In genomic region chr2:10278029-10278762, GRCh38 we compare ENCODE assay signal across 8 cellular contexts. TPM values are rescaled to one million over a fixed set of nuclear protein-coding genes. Genes with fewer than 3 reads are reported as not detected.
DNase-seq lines count a peak whose midpoint lies in the region; ATAC-seq and TF ChIP-seq lines count a peak whose summit lies in the region.

No MANE protein-coding gene starts in this region.

- no peaks in the 10 kb centered on the region for H3K27me3 ChIP-seq in BLaER1 treated with 17β-estradiol and CSF1 and Interleukin-3, amounts not matched to agents 10 nM and 100 nM

- no peaks in the 10 kb centered on the region for H3K9me3 ChIP-seq in BLaER1 treated with 17β-estradiol and CSF1 and Interleukin-3, amounts not matched to agents 10 nM and 100 nM (replicated peaks in 1 of 11)

- no peak for TF ChIP-seq CTCF in choroid plexus epithelial cell (conservative IDR thresholded peaks at IDR 0.05; ENCODE audit: low read depth, low read length)

- DNase-seq in MV-4-11 (lab: John Stamatoyannopoulos, UW) (peak; percentile 98), choroid plexus epithelial cell (ENCODE audit: low read depth) (peak; percentile 58), OCI-M2 (lab: John Stamatoyannopoulos, UW; ENCODE audit: unreplicated experiment) (no peak)
- peak; percentile 80 for DNase-seq in natural killer cell treated with Interleukin-12 subunit alpha and Interleukin-12 subunit beta and Interleukin-15 and Interleukin-18, amount 100 ng/mL, for 72 hours (ENCODE audit: low spot score)

- peak overlapping the region; percentile 46 to 88 for H3K27ac Mint-ChIP-seq in natural killer cell treated with Interleukin-12 subunit alpha and Interleukin-12 subunit beta and Interleukin-15 and Interleukin-18, amount 100 ng/mL, for 72 hours

- H3K36me3 Mint-ChIP-seq in natural killer cell treated with Interleukin-12 subunit alpha and Interleukin-12 subunit beta and Interleukin-15 and Interleukin-18, amount 100 ng/mL, for 72 hours, result no peaks in the 10 kb centered on the region

- H3K4me1 Mint-ChIP-seq in natural killer cell treated with Interleukin-12 subunit alpha and Interleukin-12 subunit beta and Interleukin-15 and Interleukin-18, amount 100 ng/mL, for 72 hours (ENCODE audit: low read depth in 2 of 2), result peaks cover 32 to 37% of the 10 kb centered on the region in 2 donors

- peak overlapping the region in 6 of 11 experiments; percentile 4 to 70 (median 50); a peak in 9 of 22 replicates for H3K27ac ChIP-seq in BLaER1 treated with 17β-estradiol and CSF1 and Interleukin-3, amounts not matched to agents 10 nM and 100 nM

- H4K20me1 ChIP-seq in BLaER1 treated with 17β-estradiol and CSF1 and Interleukin-3, amounts not matched to agents 10 nM and 100 nM, result no peaks in the 10 kb centered on the region

- H3K27me3 Mint-ChIP-seq in natural killer cell treated with Interleukin-12 subunit alpha and Interleukin-12 subunit beta and Interleukin-15 and Interleukin-18, amount 100 ng/mL, for 72 hours, result no peaks in the 10 kb centered on the region

- H3K36me3 ChIP-seq in BLaER1 treated with 17β-estradiol and CSF1 and Interleukin-3, amounts not matched to agents 10 nM and 100 nM, result no peaks in the 10 kb centered on the region

- peak overlapping the region in 4 of 11 experiments; percentile 2 to 57 (median 18); a peak in 3 of 22 replicates for H3K9ac ChIP-seq in BLaER1 treated with 17β-estradiol and CSF1 and Interleukin-3, amounts not matched to agents 10 nM and 100 nM

- H3K4me3 Mint-ChIP-seq in natural killer cell treated with Interleukin-12 subunit alpha and Interleukin-12 subunit beta and Interleukin-15 and Interleukin-18, amount 100 ng/mL, for 72 hours, result peak overlapping the region; percentile 56

- no peaks in the 10 kb centered on the region for H3K9me3 Mint-ChIP-seq in natural killer cell treated with Interleukin-12 subunit alpha and Interleukin-12 subunit beta and Interleukin-15 and Interleukin-18, amount 100 ng/mL, for 72 hours

- H3K4me2 ChIP-seq in BLaER1 treated with 17β-estradiol and CSF1 and Interleukin-3, amounts not matched to agents 10 nM and 100 nM, result peak overlapping the region in 9 of 11 experiments; percentile 10 to 89 (median 62); a peak in 14 of 22 replicates

- H3K4me1 ChIP-seq in BLaER1 treated with 17β-estradiol and CSF1 and Interleukin-3, amounts not matched to agents 10 nM and 100 nM, result peaks cover 14 to 61% (median 31%) of the 10 kb centered on the region in 10 experiments

- H3K4me3 ChIP-seq in BLaER1 treated with 17β-estradiol and CSF1 and Interleukin-3, amounts not matched to agents 10 nM and 100 nM, result no peak overlapping the region
- no peak overlapping the region for H3K4me3 ChIP-seq in choroid plexus epithelial cell (ENCODE audit: low read depth, low read length)

- ATAC-seq in natural killer cell treated with Interleukin-12 subunit alpha and Interleukin-12 subunit beta and Interleukin-15 and Interleukin-18, amount 100 ng/mL, for 72 hours, result peak; percentile 81 to 84
- ATAC-seq in HG03378 (IDR thresholded peaks at IDR 0.05; ENCODE audit: unreplicated experiment) (no peak), GM21381 (IDR thresholded peaks at IDR 0.05; ENCODE audit: unreplicated experiment) (no peak), GM18498 (IDR thresholded peaks at IDR 0.05; ENCODE audit: unreplicated experiment) (no peak)

RNA-seq across cellular contexts. Expression of gene HPCAL1, which starts 24.5 kb away (rescaled TPM):
- 10 to 100 TPM; 13.8 to 19.0 TPM for total RNA-seq in natural killer cell treated with Interleukin-12 subunit alpha and Interleukin-12 subunit beta and Interleukin-15 and Interleukin-18, amount 100 ng/mL, for 72 hours

Comparison
In these comparisons a context has a peak if more than half of its experiments do, and no peak if none do; other contexts are left out.
1. ATAC-seq: peak in natural killer cell treated with Interleukin-12 subunit alpha and Interleukin-12 subunit beta and Interleukin-15 and Interleukin-18, amount 100 ng/mL, for 72 hours (2 of 2); none in HG03378 (single experiment), GM21381 (single experiment) and GM18498 (single experiment).